Comparison of ENCODE assay signal across 11 cellular contexts in genomic region chr5:110248921-110249320, GRCh38.
"Had no signal": no experiment of that assay in that cellular context is flagged by ENCODE, and none has a peak within 500 bp of the region (broad histone marks: within the 10 kb centered on the region; RNA-seq: fewer than 3 reads in every experiment).

No MANE protein-coding gene starts in this region.

- H3K9me3 ChIP-seq: HAP-1 had no signal

- ATAC-seq: GM23338, HCT116 had no signal

- H3K4me3 ChIP-seq: GM23248, GM23338, HAP-1 had no signal

- H3K4me2 ChIP-seq: GM23338 had no signal

- DNase-seq: GM23248, GOT3, H7, H9, HCEC 1CT, HFFc6 had no signal

- FAIRE-seq: H1, H54 had no signal

- H2AFZ ChIP-seq: GM23248, GM23338 had no signal

- H3K36me3 ChIP-seq: HAP-1 had no signal

- H3K4me1 ChIP-seq: HAP-1 had no signal

- H3K27ac ChIP-seq: GM23248 had no signal

- H3K9ac ChIP-seq: GM23248 had no signal
